ENCODE assay signal across 29 cellular contexts in the genomic region with DNA sequence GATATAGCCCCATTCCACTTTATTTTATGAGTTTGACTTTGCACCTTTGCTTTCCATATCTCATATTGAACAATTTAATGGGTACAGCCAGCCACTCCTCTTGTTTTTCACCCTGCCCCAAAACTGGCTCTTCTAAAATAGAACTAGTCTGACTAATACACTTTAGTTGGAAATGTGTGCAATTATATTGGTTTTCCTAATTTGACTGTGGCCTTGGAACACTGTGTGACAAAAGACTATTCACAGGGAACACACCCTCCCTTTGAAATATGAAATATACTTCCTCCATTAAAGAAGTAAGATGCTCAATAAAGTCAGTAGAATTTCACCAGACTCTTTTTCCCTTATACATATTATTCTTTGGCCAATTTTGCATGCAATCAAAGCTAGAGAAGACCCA.
"Had no signal": no experiment of that assay in that cellular context is flagged by ENCODE, and none has a peak within 500 bp of the region (broad histone marks: within the 10 kb centered on the region; RNA-seq: fewer than 3 reads in every experiment).

No MANE protein-coding gene starts in this region.

- H3K27ac Mint-ChIP-seq: natural killer cell treated with Interleukin-12 subunit alpha and Interleukin-12 subunit beta and Interleukin-15 and Interleukin-18, amount 100 ng/mL, for 72 hours; neural progenitor cell; stimulated activated memory B cell treated with anti-CD40 and anti-IgM and Interleukin-4, amounts not matched to agents 10 μg/mL and 1 μg/mL and 100 μg/mL, for 72 hours had no signal

- H3K4me3 ChIP-seq: coronary artery, esophagus muscularis mucosa, gastroesophageal sphincter, heart left ventricle, hepatocyte, left ventricle myocardium inferior, lower lobe of right lung, neural progenitor cell, ovary, psoas muscle, sigmoid colon, spleen, testis, tibial artery, upper lobe of left lung had no signal

- H3K4me1 Mint-ChIP-seq: naive B cell had no signal

- DNase-seq: central memory CD4-positive, alpha-beta T cell; dermis blood vessel endothelial cell; effector memory CD4-positive, alpha-beta T cell; foreskin keratinocyte; heart left ventricle; left cardiac atrium; left ventricle myocardium inferior; lower lobe of right lung; naive B cell; ovary; posterior cingulate gyrus; psoas muscle; right cardiac atrium; sigmoid colon; spleen; stimulated activated CD4-positive, alpha-beta T cell treated with anti-CD3 and anti-CD28 coated beads, Interleukin-4, amount 100 ng/mL, for 4 hours; stimulated activated naive CD8-positive, alpha-beta T cell treated with anti-CD3 and anti-CD28 coated beads, Interleukin-15, Interleukin-2, amounts not matched to agents 100 U/mL and 50 U/mL, for 24 hours; substantia nigra; testis; tibial artery; upper lobe of left lung had no signal

- H3K36me3 Mint-ChIP-seq: naive B cell; natural killer cell treated with Interleukin-12 subunit alpha and Interleukin-12 subunit beta and Interleukin-15 and Interleukin-18, amount 100 ng/mL, for 72 hours; neural progenitor cell; stimulated activated memory B cell treated with anti-CD40 and anti-IgM and Interleukin-4, amounts not matched to agents 10 μg/mL and 1 μg/mL and 100 μg/mL, for 72 hours had no signal

- H2AFZ ChIP-seq: hepatocyte, neural progenitor cell had no signal

- H3K9me3 Mint-ChIP-seq: naive B cell; natural killer cell treated with Interleukin-12 subunit alpha and Interleukin-12 subunit beta and Interleukin-15 and Interleukin-18, amount 100 ng/mL, for 72 hours; stimulated activated memory B cell treated with anti-CD40 and anti-IgM and Interleukin-4, amounts not matched to agents 10 μg/mL and 1 μg/mL and 100 μg/mL, for 72 hours had no signal

- H3K9me3 ChIP-seq: esophagus muscularis mucosa, gastroesophageal sphincter, heart left ventricle, left ventricle myocardium inferior, lower lobe of right lung, ovary, psoas muscle, sigmoid colon, spleen, testis, tibial artery, upper lobe of left lung had no signal

- H3K36me3 ChIP-seq: esophagus muscularis mucosa, gastroesophageal sphincter, heart left ventricle, left ventricle myocardium inferior, lower lobe of right lung, neural progenitor cell, ovary, sigmoid colon, spleen, tibial artery, upper lobe of left lung had no signal

- H3K4me1 ChIP-seq: esophagus muscularis mucosa, gastroesophageal sphincter, lower lobe of right lung, psoas muscle, sigmoid colon, spleen, testis, upper lobe of left lung had no signal

- H3K9ac ChIP-seq: neural progenitor cell had no signal

- H3K27me3 Mint-ChIP-seq: stimulated activated memory B cell treated with anti-CD40 and anti-IgM and Interleukin-4, amounts not matched to agents 10 μg/mL and 1 μg/mL and 100 μg/mL, for 72 hours had no signal

- H3K4me2 ChIP-seq: hepatocyte, neural progenitor cell had no signal

- H3K27ac ChIP-seq: coronary artery, epithelial cell of prostate, esophagus muscularis mucosa, foreskin keratinocyte, gastroesophageal sphincter, heart left ventricle, hepatocyte, left ventricle myocardium inferior, lower lobe of right lung, neural progenitor cell, ovary, psoas muscle, sigmoid colon, spleen, testis, tibial artery, upper lobe of left lung had no signal

- H3K4me3 Mint-ChIP-seq: naive B cell; natural killer cell treated with Interleukin-12 subunit alpha and Interleukin-12 subunit beta and Interleukin-15 and Interleukin-18, amount 100 ng/mL, for 72 hours; neural progenitor cell; stimulated activated memory B cell treated with anti-CD40 and anti-IgM and Interleukin-4, amounts not matched to agents 10 μg/mL and 1 μg/mL and 100 μg/mL, for 72 hours had no signal

- H3K27me3 ChIP-seq: esophagus muscularis mucosa, foreskin keratinocyte, gastroesophageal sphincter, heart left ventricle, hepatocyte, neural progenitor cell, ovary, sigmoid colon, spleen, testis, tibial artery, upper lobe of left lung had no signal
